Comparison of ENCODE assay signal across 9 cellular contexts in genomic region chr18:55779461-55779710, GRCh38.
DNase-seq lines count a peak whose midpoint lies in the region; ATAC-seq, FAIRE-seq and TF ChIP-seq lines count a peak whose summit lies in the region.
"Had no signal": no experiment of that assay in that cellular context is flagged by ENCODE, and none has a peak within 500 bp of the region (broad histone marks: within the 10 kb centered on the region; RNA-seq: fewer than 3 reads in every experiment).

No MANE protein-coding gene starts in this region.

- H3K36me3 Mint-ChIP-seq in activated CD4-positive, alpha-beta T cell treated with anti-CD3 and anti-CD28 coated beads for 36 hours (ENCODE audit: low read depth): peaks cover 2% of the 10 kb centered on the region

- H2AFZ ChIP-seq in K562 (ENCODE audit: low read depth, low read length): 0 out of 2 replicates have a peak overlapping the region, but pooled peaks have one; percentile 48

- H3K4me3 ChIP-seq in K562 (peak overlapping the region; percentile 22; the same call in 1 of the 2 replicates), lower leg skin (ENCODE audit: low read depth, poor library complexity, severe bottlenecking) (peak overlapping the region; percentile 39), tibial artery (peak overlapping the region; percentile 48 to 61)

- H3K9me3 ChIP-seq in K562 (replicated peaks; ENCODE audit: control insufficient read depth, insufficient read depth, low read depth, low read length): no peaks in the 10 kb centered on the region; the same call in 1 of the 2 replicates
- no peaks in the 10 kb centered on the region for H3K9me3 ChIP-seq in tibial artery

- intact Hi-C loops in activated CD4-positive, alpha-beta T cell treated with anti-CD3 and anti-CD28 coated beads for 36 hours (cut with DNase I, micrococcal nuclease): loop anchor here (1.0 to 10.0 kb wide), 2 partner anchors 190 to 195 kb away; partner anchors contain the start of gene TCF4 (in 1 of the 2)
- intact Hi-C loops in K562 (cut with micrococcal nuclease) (no loop called here), lower leg skin (cut with DNase I; ENCODE audit: low total_unique reads) (no loop called here), tibial artery (cut with DNase I; ENCODE audit: low total_unique reads) (no loop called here), left colon (cut with DNase I, micrococcal nuclease) (no loop called here)

- H3K9ac ChIP-seq in K562 (ENCODE audit: insufficient read depth in 1 of 2, low read depth in 2 of 2, low read length in 2 of 2): no peak overlapping the region

- TF ChIP-seq RAD21 in K562 (CRISPR knock-in tag; conservative IDR thresholded peaks at IDR 0.05 in 1 of 2, IDR thresholded peaks at IDR 0.05 in 1 of 2): no peak

- ATAC-seq in activated CD4-positive, alpha-beta T cell treated with anti-CD3 and anti-CD28 coated beads for 36 hours: no peak
- peak; percentile 22; the same call in 1 of the 3 replicates for ATAC-seq in K562
- ATAC-seq in left colon: no peak
- ATAC-seq in HG03342 (IDR thresholded peaks at IDR 0.05; ENCODE audit: unreplicated experiment): no peak

- peaks cover 49% of the 10 kb centered on the region for H3K27me3 Mint-ChIP-seq in activated CD4-positive, alpha-beta T cell treated with anti-CD3 and anti-CD28 coated beads for 36 hours

- POLR2A ChIA-PET in activated CD4-positive, alpha-beta T cell treated with anti-CD3 and anti-CD28 coated beads for 36 hours (lab: Charles Lee): interaction anchor here (0.7 kb wide), 1 partner anchor 701 kb away, joined by 3 read pairs; no protein-coding TSS in a partner anchor
- POLR2A ChIA-PET in K562 (lab: Yijun Ruan, JAX): no interaction called here

- H3K4me1 Mint-ChIP-seq in activated CD4-positive, alpha-beta T cell treated with anti-CD3 and anti-CD28 coated beads for 36 hours: peaks cover 13% of the 10 kb centered on the region

- H3K9me3 Mint-ChIP-seq in activated CD4-positive, alpha-beta T cell treated with anti-CD3 and anti-CD28 coated beads for 36 hours (ENCODE audit: low read depth): no peaks in the 10 kb centered on the region

- TF ChIP-seq EP300 in K562 (IDR thresholded peaks at IDR 0.05; ENCODE audit: low read length): no peak

- H4K20me1 ChIP-seq in K562 (replicated peaks; ENCODE audit: control insufficient read depth, insufficient read depth, low read length): no peaks in the 10 kb centered on the region

- in situ Hi-C loops in K562 (cut with MboI): loop anchor here (10.0 to 25.0 kb wide), 2 partner anchors 365 to 542 kb away; no protein-coding TSS in a partner anchor

- H3K4me2 ChIP-seq in K562 (ENCODE audit: insufficient read depth, low read length): peak overlapping the region; percentile 55

- H3K27ac ChIP-seq in K562 (ENCODE audit: extremely low read depth, low read depth, low read length): no peak overlapping the region
- no peak overlapping the region for H3K27ac ChIP-seq in tibial artery

- TF ChIP-seq CTCF in K562 (IDR thresholded peaks at IDR 0.05 in 2 of 3, conservative IDR thresholded peaks at IDR 0.05 in 1 of 3; ENCODE audit: insufficient read depth in 2 of 3, low read depth in 1 of 3, low read length in 3 of 3) (no peak), lower leg skin (IDR thresholded peaks at IDR 0.05) (no peak), tibial artery (IDR thresholded peaks at IDR 0.05) (no peak)

- H3K9me1 ChIP-seq in K562 (ENCODE audit: control insufficient read depth, insufficient read depth, low read length): no peaks in the 10 kb centered on the region

- no peak overlapping the region for H3K27ac Mint-ChIP-seq in activated CD4-positive, alpha-beta T cell treated with anti-CD3 and anti-CD28 coated beads for 36 hours

- TF ChIP-seq POLR2A in K562 (conservative IDR thresholded peaks at IDR 0.05) (no peak), lower leg skin (IDR thresholded peaks at IDR 0.05) (no peak)

- 37% methylated on average over 8 of the region's 8 CpGs for WGBS in K562 (ENCODE audit: insufficient coverage, low coverage, missing lambda C conversion rate)
- WGBS in lower leg skin, 2 donors: 7 to 8% methylated on average over 8 of the region's 8 CpGs

- no TSS peak for BruUV-seq in K562 (replicated peaks; lab: Mats Ljungman, UMichigan)

- H3K36me3 ChIP-seq in K562 (ENCODE audit: control insufficient read depth, insufficient read depth, low read length): no peaks in the 10 kb centered on the region
- H3K36me3 ChIP-seq in tibial artery: no peaks in the 10 kb centered on the region

- DNase-seq in activated CD4-positive, alpha-beta T cell treated with anti-CD3 and anti-CD28 coated beads for 36 hours: no peak
- DNase-seq in activated CD4-positive, alpha-beta T cell treated with anti-CD3 and anti-CD28 coated beads for 4 hours: no peak
- DNase-seq in K562 (ENCODE audit: extremely low read depth in 1 of 4, low spot score in 3 of 4): no peak
- DNase-seq in lower leg skin (ENCODE audit: low spot score in 2 of 2): no peak
- no peak for DNase-seq in tibial artery
- no peak for DNase-seq in left colon
- DNase-seq in cerebellar nuclear complex (lab: John Stamatoyannopoulos, UW): no peak

- CTCF ChIA-PET in activated CD4-positive, alpha-beta T cell treated with anti-CD3 and anti-CD28 coated beads for 36 hours (lab: Charles Lee): no interaction called here
- CTCF ChIA-PET in K562 (lab: Yijun Ruan, JAX; ENCODE audit: low intra/inter-chr PET ratio): no interaction called here

- peak overlapping the region; percentile 35 for H3K4me3 Mint-ChIP-seq in activated CD4-positive, alpha-beta T cell treated with anti-CD3 and anti-CD28 coated beads for 36 hours

- no peak for FAIRE-seq in K562 (lab: Jason Lieb, UNC)
- FAIRE-seq: G401.6 had no signal

- H3K27me3 ChIP-seq in K562 (ENCODE audit: control insufficient read depth in 2 of 2, insufficient read depth in 2 of 2, low read length in 2 of 2) (no peaks in the 10 kb centered on the region), tibial artery (peaks cover 3 to 14% of the 10 kb centered on the region in 2 donors)

- H3K4me1 ChIP-seq in K562 (replicated peaks in 1 of 2; ENCODE audit: control insufficient read depth in 2 of 2, insufficient read depth in 2 of 2, low read length in 2 of 2): peaks cover 0 to 10% of the 10 kb centered on the region in 2 experiments; a peak in 4 of 5 replicates
- peaks cover 0 to 15% (median 10%) of the 10 kb centered on the region in 4 donors for H3K4me1 ChIP-seq in tibial artery

- no peaks in the 10 kb centered on the region for H3K79me2 ChIP-seq in K562 (ENCODE audit: control insufficient read depth, insufficient read depth, low read length)

TF ChIP-seq in K562, 482 proteins besides CTCF, POLR2A, EP300 and RAD21:
- no peak for TF ChIP-seq SMARCE1 (IDR thresholded peaks at IDR 0.05)
- no peak for TF ChIP-seq CBFB (CRISPR knock-in tag; IDR thresholded peaks at IDR 0.05)
TF ChIP-seq in K562: peak in this region for 0.

Comparison
In these comparisons a context has a peak if more than half of its experiments do, and no peak if none do; other contexts are left out.
1. intact Hi-C loops: an anchor here in activated CD4-positive, alpha-beta T cell treated with anti-CD3 and anti-CD28 coated beads for 36 hours (1.0 to 10.0 kb wide); none called in K562, lower leg skin, tibial artery and left colon.